In the genomic region with DNA sequence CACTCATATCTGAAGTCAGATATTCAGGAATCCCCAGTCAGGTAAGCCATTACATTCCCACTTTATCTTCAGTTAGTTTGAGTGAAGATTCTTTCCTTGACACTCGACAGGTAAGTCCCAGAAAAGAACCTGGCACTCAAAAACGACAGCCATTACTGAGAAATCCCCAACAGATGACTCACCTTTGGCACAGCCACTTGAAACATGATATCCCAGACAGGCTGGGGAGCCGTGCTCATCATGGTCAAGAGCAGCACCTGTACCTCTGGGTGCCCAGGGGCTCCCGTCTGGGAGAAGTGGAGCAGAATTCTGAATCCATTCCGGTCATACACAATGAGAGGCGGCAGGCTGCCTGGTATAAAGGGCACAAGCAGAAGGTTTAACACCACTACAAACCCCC, we compare ENCODE assay signal across 13 cellular contexts. TPM values are rescaled to one million over a fixed set of nuclear protein-coding genes. Genes with fewer than 3 reads are reported as not detected.
DNase-seq lines count a peak whose midpoint lies in the region; ATAC-seq and TF ChIP-seq lines count a peak whose summit lies in the region.
"Had no signal": no experiment of that assay in that cellular context is flagged by ENCODE, and none has a peak within 500 bp of the region (broad histone marks: within the 10 kb centered on the region; RNA-seq: fewer than 3 reads in every experiment).

No MANE protein-coding gene starts in this region.

- no peaks in the 10 kb centered on the region for H3K4me1 Mint-ChIP-seq in activated CD8-positive, alpha-beta T cell treated with anti-CD3 and anti-CD28 coated beads for 36 hours (ENCODE audit: low read depth)
- no peaks in the 10 kb centered on the region for H3K4me1 Mint-ChIP-seq in activated CD8-positive, alpha-beta T cell treated with anti-CD3 and anti-CD28 coated beads, Interleukin-2, amount 10 ng/mL, durations not matched to agents 7 days and 5 days (ENCODE audit: low read depth)
- peaks cover 1% of the 10 kb centered on the region for H3K4me1 Mint-ChIP-seq in nephron progenitor cell

- no peaks in the 10 kb centered on the region for H3K27me3 Mint-ChIP-seq in activated CD8-positive, alpha-beta T cell treated with anti-CD3 and anti-CD28 coated beads for 36 hours
- H3K27me3 Mint-ChIP-seq in activated CD8-positive, alpha-beta T cell treated with anti-CD3 and anti-CD28 coated beads, Interleukin-2, amount 10 ng/mL, durations not matched to agents 7 days and 5 days (ENCODE audit: low read depth) = no peaks in the 10 kb centered on the region
- H3K27me3 Mint-ChIP-seq in nephron progenitor cell (ENCODE audit: low read depth, poor library complexity) = no peaks in the 10 kb centered on the region
- H3K27me3 Mint-ChIP-seq: stimulated activated naive CD8-positive, alpha-beta T cell treated with anti-CD3 and anti-CD28 coated beads, Interleukin-15, Interleukin-2, amounts not matched to agents 100 ng/mL and 50 ng/mL, for 24 hours had no signal

- ATAC-seq in activated CD8-positive, alpha-beta T cell treated with anti-CD3 and anti-CD28 coated beads for 36 hours = no peak
- ATAC-seq in activated CD8-positive, alpha-beta T cell treated with anti-CD3 and anti-CD28 coated beads, Interleukin-2, amount 10 ng/mL, durations not matched to agents 7 days and 5 days = no peak
- ATAC-seq in GM18498 (IDR thresholded peaks at IDR 0.05; ENCODE audit: unreplicated experiment) = no peak
- ATAC-seq: gastroesophageal sphincter, K562 had no signal

- H3K9me3 Mint-ChIP-seq in activated CD8-positive, alpha-beta T cell treated with anti-CD3 and anti-CD28 coated beads for 36 hours = no peaks in the 10 kb centered on the region
- H3K9me3 Mint-ChIP-seq in activated CD8-positive, alpha-beta T cell treated with anti-CD3 and anti-CD28 coated beads, Interleukin-2, amount 10 ng/mL, durations not matched to agents 7 days and 5 days (ENCODE audit: insufficient read depth) = no peaks in the 10 kb centered on the region
- no peaks in the 10 kb centered on the region for H3K9me3 Mint-ChIP-seq in nephron progenitor cell
- H3K9me3 Mint-ChIP-seq: stimulated activated naive CD8-positive, alpha-beta T cell treated with anti-CD3 and anti-CD28 coated beads, Interleukin-15, Interleukin-2, amounts not matched to agents 100 ng/mL and 50 ng/mL, for 24 hours had no signal

- no peaks in the 10 kb centered on the region for H3K4me1 ChIP-seq in smooth muscle cell (ENCODE audit: low read depth)
- H3K4me1 ChIP-seq: gastroesophageal sphincter had no signal

- no peak for DNase-seq in activated CD8-positive, alpha-beta T cell treated with anti-CD3 and anti-CD28 coated beads for 36 hours
- DNase-seq in activated CD8-positive, alpha-beta T cell treated with anti-CD3 and anti-CD28 coated beads, Interleukin-2, amount 10 ng/mL, durations not matched to agents 7 days and 5 days = no peak
- peak; percentile 74 for DNase-seq in NCI-H2196 (lab: John Stamatoyannopoulos, UW; ENCODE audit: unreplicated experiment)
- peak; percentile 31 for DNase-seq in choroid plexus epithelial cell (ENCODE audit: low read depth)
- DNase-seq in smooth muscle cell (lab: John Stamatoyannopoulos, UW; ENCODE audit: unreplicated experiment) = no peak
- DNase-seq in nephron progenitor cell = no peak
- DNase-seq in mucosa of gallbladder (ENCODE audit: low spot score) = no peak
- DNase-seq: activated CD4-positive, alpha-beta T cell treated with anti-CD3 and anti-CD28 coated beads, Interleukin-2, amount 50 U/mL, for 4 hours; brain microvascular endothelial cell had no signal

- H3K4me3 ChIP-seq in choroid plexus epithelial cell (ENCODE audit: low read depth, low read length) (no peak overlapping the region), smooth muscle cell (no peak overlapping the region)
- H3K4me3 ChIP-seq: gastroesophageal sphincter, K562 had no signal

- no peaks in the 10 kb centered on the region for H3F3A ChIP-seq in smooth muscle cell (ENCODE audit: low read depth)

- TF ChIP-seq CTCF in activated CD8-positive, alpha-beta T cell treated with anti-CD3 and anti-CD28 coated beads for 36 hours (IDR thresholded peaks at IDR 0.05) = no peak
- TF ChIP-seq CTCF in choroid plexus epithelial cell (conservative IDR thresholded peaks at IDR 0.05; ENCODE audit: low read depth, low read length) (no peak), smooth muscle cell (IDR thresholded peaks at IDR 0.05; ENCODE audit: borderline replicate concordance, insufficient read depth, poor library complexity, severe bottlenecking) (no peak), nephron progenitor cell (IDR thresholded peaks at IDR 0.05) (no peak)

- no peak overlapping the region for H3K9ac ChIP-seq in smooth muscle cell (ENCODE audit: low read depth)

- 84% methylated on average over 6 of the region's 6 CpGs for WGBS in smooth muscle cell (ENCODE audit: low lambda C conversion rate)

- H3K27me3 ChIP-seq in smooth muscle cell (ENCODE audit: low read depth) = no peaks in the 10 kb centered on the region
- H3K27me3 ChIP-seq: brain microvascular endothelial cell, gastroesophageal sphincter had no signal

- H3K27ac ChIP-seq in smooth muscle cell (ENCODE audit: low read depth) = peak overlapping the region; percentile 60
- H3K27ac ChIP-seq: brain microvascular endothelial cell, gastroesophageal sphincter had no signal

- no peaks in the 10 kb centered on the region for H3K79me2 ChIP-seq in smooth muscle cell (ENCODE audit: low read depth)

- CTCF ChIA-PET in activated CD8-positive, alpha-beta T cell treated with anti-CD3 and anti-CD28 coated beads for 36 hours (lab: Charles Lee) = no interaction called here
- CTCF ChIA-PET in activated CD8-positive, alpha-beta T cell treated with anti-CD3 and anti-CD28 coated beads, Interleukin-2, amount 10 ng/mL, durations not matched to agents 7 days and 5 days (lab: Charles Lee) = no interaction called here

- peaks cover 35% of the 10 kb centered on the region for H3K36me3 Mint-ChIP-seq in activated CD8-positive, alpha-beta T cell treated with anti-CD3 and anti-CD28 coated beads for 36 hours (ENCODE audit: low read depth)
- H3K36me3 Mint-ChIP-seq in activated CD8-positive, alpha-beta T cell treated with anti-CD3 and anti-CD28 coated beads, Interleukin-2, amount 10 ng/mL, durations not matched to agents 7 days and 5 days (ENCODE audit: low read depth) = peaks cover 39% of the 10 kb centered on the region
- peaks cover 58% of the 10 kb centered on the region for H3K36me3 Mint-ChIP-seq in nephron progenitor cell (ENCODE audit: low read depth)

- H4K20me1 ChIP-seq in smooth muscle cell (ENCODE audit: low read depth) = no peaks in the 10 kb centered on the region

- POLR2A ChIA-PET in activated CD8-positive, alpha-beta T cell treated with anti-CD3 and anti-CD28 coated beads for 36 hours (lab: Charles Lee) = interaction anchor here (1.0 kb wide), 1 partner anchor 13 kb away, joined by 3 read pairs; no protein-coding TSS in a partner anchor
- POLR2A ChIA-PET in activated CD8-positive, alpha-beta T cell treated with anti-CD3 and anti-CD28 coated beads, Interleukin-2, amount 10 ng/mL, durations not matched to agents 7 days and 5 days (lab: Charles Lee) = no interaction called here

- peak overlapping the region; percentile 25 for H3K27ac Mint-ChIP-seq in activated CD8-positive, alpha-beta T cell treated with anti-CD3 and anti-CD28 coated beads for 36 hours
- H3K27ac Mint-ChIP-seq in activated CD8-positive, alpha-beta T cell treated with anti-CD3 and anti-CD28 coated beads, Interleukin-2, amount 10 ng/mL, durations not matched to agents 7 days and 5 days = no peak overlapping the region
- no peak overlapping the region for H3K27ac Mint-ChIP-seq in nephron progenitor cell
- H3K27ac Mint-ChIP-seq: stimulated activated naive CD8-positive, alpha-beta T cell treated with anti-CD3 and anti-CD28 coated beads, Interleukin-15, Interleukin-2, amounts not matched to agents 100 ng/mL and 50 ng/mL, for 24 hours had no signal

- peaks cover 6% of the 10 kb centered on the region for H3K36me3 ChIP-seq in smooth muscle cell (ENCODE audit: low read depth)

- no peaks in the 10 kb centered on the region for H3K9me3 ChIP-seq in smooth muscle cell (replicated peaks; ENCODE audit: low read depth)
- H3K9me3 ChIP-seq: gastroesophageal sphincter had no signal

- intact Hi-C loops in activated CD8-positive, alpha-beta T cell treated with anti-CD3 and anti-CD28 coated beads for 36 hours (cut with micrococcal nuclease) = no loop called here

- H3K4me3 Mint-ChIP-seq in activated CD8-positive, alpha-beta T cell treated with anti-CD3 and anti-CD28 coated beads for 36 hours = no peak overlapping the region
- no peak overlapping the region for H3K4me3 Mint-ChIP-seq in activated CD8-positive, alpha-beta T cell treated with anti-CD3 and anti-CD28 coated beads, Interleukin-2, amount 10 ng/mL, durations not matched to agents 7 days and 5 days
- H3K4me3 Mint-ChIP-seq in nephron progenitor cell = no peak overlapping the region
- H3K4me3 Mint-ChIP-seq: stimulated activated naive CD8-positive, alpha-beta T cell treated with anti-CD3 and anti-CD28 coated beads, Interleukin-15, Interleukin-2, amounts not matched to agents 100 ng/mL and 50 ng/mL, for 24 hours had no signal

- H2AFZ ChIP-seq in smooth muscle cell (ENCODE audit: low read depth) = no peak overlapping the region

- no peak overlapping the region for H3K4me2 ChIP-seq in smooth muscle cell

RNA-seq across cellular contexts. Expression of gene COG7, which starts 16.8 kb away (rescaled TPM):
- total RNA-seq in activated CD8-positive, alpha-beta T cell treated with anti-CD3 and anti-CD28 coated beads for 36 hours = 10 to 100 TPM; 16.4 to 16.7 TPM
- total RNA-seq in activated CD8-positive, alpha-beta T cell treated with anti-CD3 and anti-CD28 coated beads, Interleukin-2, amount 10 ng/mL, durations not matched to agents 7 days and 5 days = 10 to 100 TPM; 20.0 to 21.5 TPM
- total RNA-seq in smooth muscle cell (17.2 and 23.3 TPM in 2 replicates), mucosa of gallbladder (27.4 TPM)
- 17.6 and 20.1 TPM in 2 replicates for polyA plus RNA-seq in smooth muscle cell

RNA-seq across cellular contexts. Expression of gene GGA2, which starts 40.5 kb away (rescaled TPM):
- 10 to 100 TPM; 91.0 to 96.9 TPM for total RNA-seq in activated CD8-positive, alpha-beta T cell treated with anti-CD3 and anti-CD28 coated beads for 36 hours
- total RNA-seq in activated CD8-positive, alpha-beta T cell treated with anti-CD3 and anti-CD28 coated beads, Interleukin-2, amount 10 ng/mL, durations not matched to agents 7 days and 5 days = 100 to 1,000 TPM; 111 to 118 TPM
- 27.7 and 42.5 TPM in 2 replicates for total RNA-seq in smooth muscle cell
- 32.2 TPM in 2 replicates for polyA plus RNA-seq in smooth muscle cell
- total RNA-seq in mucosa of gallbladder = 54.3 TPM

Comparison
In these comparisons a context has a peak if more than half of its experiments do, and no peak if none do; other contexts are left out.
1. DNase-seq: peak in NCI-H2196 (single experiment) and choroid plexus epithelial cell (single experiment); none in activated CD8-positive, alpha-beta T cell treated with anti-CD3 and anti-CD28 coated beads for 36 hours (single experiment), activated CD8-positive, alpha-beta T cell treated with anti-CD3 and anti-CD28 coated beads, Interleukin-2, amount 10 ng/mL, durations not matched to agents 7 days and 5 days (single experiment), smooth muscle cell (single experiment), nephron progenitor cell (single experiment) and mucosa of gallbladder (single experiment).